Comparison of ENCODE assay signal across 22 cellular contexts in the genomic region with DNA sequence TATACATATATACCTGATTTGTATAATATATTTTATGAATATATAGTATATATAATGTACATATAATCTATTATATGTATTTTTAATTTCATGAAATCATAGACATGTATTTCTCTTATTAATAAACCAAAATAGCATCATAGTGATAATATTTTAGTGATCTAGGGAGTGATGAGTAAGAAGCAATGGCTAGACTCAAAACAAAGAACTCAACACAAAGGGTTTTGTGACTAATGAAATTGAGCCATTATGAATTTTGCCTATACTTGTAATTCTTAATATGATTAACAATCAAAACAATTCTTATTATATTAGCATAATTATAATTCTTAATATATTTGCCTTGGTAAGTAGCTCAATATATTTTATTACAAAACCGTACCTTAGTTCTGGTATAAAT.
DNase-seq lines count a peak whose midpoint lies in the region; ATAC-seq, FAIRE-seq and TF ChIP-seq lines count a peak whose summit lies in the region.
"Had no signal": no experiment of that assay in that cellular context is flagged by ENCODE, and none has a peak within 500 bp of the region (broad histone marks: within the 10 kb centered on the region; RNA-seq: fewer than 3 reads in every experiment).

No MANE protein-coding gene starts in this region.

- peak; percentile 56 for ATAC-seq in foreskin keratinocyte
- ATAC-seq: CD8-positive, alpha-beta T cell had no signal

- no peak overlapping the region for H3K27ac ChIP-seq in foreskin keratinocyte
- H3K27ac ChIP-seq: BLaER1 had no signal

- DNase-seq in CD1c-positive myeloid dendritic cell (ENCODE audit: extremely low spot score) (peak; percentile 0), RCC 7860 (ENCODE audit: low spot score) (peak; percentile 3), foreskin keratinocyte (peak in 1 of 2 donors; percentile 18), ecto neural progenitor cell (ENCODE audit: low spot score) (no peak), NCI-H1092 (lab: John Stamatoyannopoulos, UW) (no peak), NCI-H510A (lab: John Stamatoyannopoulos, UW) (no peak)
- DNase-seq in activated CD8-positive, alpha-beta memory T cell treated with anti-CD3 and anti-CD28 coated beads, Interleukin-2, amount 50 U/mL, for 48 hours = no peak
- DNase-seq: 8988T; ACHN; BE2C; C1 segment of cervical spinal cord; Caco-2; Calu3; CD4-positive, alpha-beta T cell; CD8-positive, alpha-beta T cell; DMS79 treated with DMSO at 0.1 percent for 48 hours; GF-D8 had no signal

- no peak for TF ChIP-seq CTCF in foreskin keratinocyte (conservative IDR thresholded peaks at IDR 0.05)

- FAIRE-seq in RCC 7860 (lab: Jason Lieb, UNC) (no peak), colon (lab: Jason Lieb, UNC) (peak; percentile 21)
- FAIRE-seq: D721Med, GM12891, GM19239 had no signal

- H3K4me1 ChIP-seq in foreskin keratinocyte = no peaks in the 10 kb centered on the region
- H3K4me1 ChIP-seq: BE2C, BLaER1, Caco-2 had no signal

- no peaks in the 10 kb centered on the region for H3K27me3 ChIP-seq in foreskin keratinocyte
- H3K27me3 ChIP-seq: BE2C, BLaER1 had no signal

Comparison
In these comparisons a context has a peak if more than half of its experiments do, and no peak if none do; other contexts are left out.
1. DNase-seq: peak in CD1c-positive myeloid dendritic cell (single experiment) and RCC 7860 (single experiment); none in activated CD8-positive, alpha-beta memory T cell treated with anti-CD3 and anti-CD28 coated beads, Interleukin-2, amount 50 U/mL, for 48 hours (single experiment), ecto neural progenitor cell (single experiment), NCI-H1092 (single experiment) and NCI-H510A (single experiment).